Comparison of ENCODE assay signal across 10 cellular contexts in genomic region chr2:169107645-169108044, GRCh38. TPM values are rescaled to one million over a fixed set of nuclear protein-coding genes. Genes with fewer than 3 reads are reported as not detected.
DNase-seq lines count a peak whose midpoint lies in the region; ATAC-seq and TF ChIP-seq lines count a peak whose summit lies in the region.
"Had no signal": no experiment of that assay in that cellular context is flagged by ENCODE, and none has a peak within 500 bp of the region (broad histone marks: within the 10 kb centered on the region; RNA-seq: fewer than 3 reads in every experiment).

No MANE protein-coding gene starts in this region.

- peak overlapping the region; percentile 81 for H3K27ac Mint-ChIP-seq in activated CD8-positive, alpha-beta T cell treated with anti-CD3 and anti-CD28 coated beads, Interleukin-2, amount 10 ng/mL, durations not matched to agents 7 days and 5 days

- DNase-seq in GM12865 (ENCODE audit: low read depth) (peak; percentile 46), NCI-H1417 (lab: John Stamatoyannopoulos, UW) (no peak), DMS 273 treated with DMSO at 0.1 percent for 48 hours (lab: John Stamatoyannopoulos, UW) (no peak)
- DNase-seq in activated CD8-positive, alpha-beta T cell treated with anti-CD3 and anti-CD28 coated beads, Interleukin-2, amount 10 ng/mL, durations not matched to agents 7 days and 5 days, result peak; percentile 73
- no peak for DNase-seq in stimulated activated CD4-positive, alpha-beta T cell treated with anti-CD3 and anti-CD28 coated beads, Interleukin-12 subunit alpha, Interleukin-12 subunit beta, amount 100 ng/mL, for 4 hours
- DNase-seq in stimulated activated CD4-positive, alpha-beta T cell treated with anti-CD3 and anti-CD28 coated beads, Interleukin-4, amount 100 ng/mL, for 1 hour, result no peak
- DNase-seq: NCI-H446 had no signal

- no peak overlapping the region for H3K4me3 ChIP-seq in GM12865 (ENCODE audit: low read depth, low read length)

- peak; percentile 94 for ATAC-seq in GM19452 (IDR thresholded peaks at IDR 0.05; ENCODE audit: unreplicated experiment)
- ATAC-seq in HG03280 (IDR thresholded peaks at IDR 0.05; ENCODE audit: unreplicated experiment), result peak; percentile 40
- ATAC-seq in activated CD8-positive, alpha-beta T cell treated with anti-CD3 and anti-CD28 coated beads, Interleukin-2, amount 10 ng/mL, durations not matched to agents 7 days and 5 days, result peak; percentile 88

- H3K9me3 Mint-ChIP-seq in activated CD8-positive, alpha-beta T cell treated with anti-CD3 and anti-CD28 coated beads, Interleukin-2, amount 10 ng/mL, durations not matched to agents 7 days and 5 days (ENCODE audit: insufficient read depth), result peaks cover 7% of the 10 kb centered on the region

- peaks cover 26% of the 10 kb centered on the region for H3K36me3 Mint-ChIP-seq in activated CD8-positive, alpha-beta T cell treated with anti-CD3 and anti-CD28 coated beads, Interleukin-2, amount 10 ng/mL, durations not matched to agents 7 days and 5 days (ENCODE audit: low read depth)

- H3K4me1 Mint-ChIP-seq in activated CD8-positive, alpha-beta T cell treated with anti-CD3 and anti-CD28 coated beads, Interleukin-2, amount 10 ng/mL, durations not matched to agents 7 days and 5 days (ENCODE audit: low read depth), result peaks cover 68% of the 10 kb centered on the region

- H3K27me3 Mint-ChIP-seq in activated CD8-positive, alpha-beta T cell treated with anti-CD3 and anti-CD28 coated beads, Interleukin-2, amount 10 ng/mL, durations not matched to agents 7 days and 5 days (ENCODE audit: low read depth), result no peaks in the 10 kb centered on the region

- peak overlapping the region; percentile 23 for H3K4me3 Mint-ChIP-seq in activated CD8-positive, alpha-beta T cell treated with anti-CD3 and anti-CD28 coated beads, Interleukin-2, amount 10 ng/mL, durations not matched to agents 7 days and 5 days

- CTCF ChIA-PET in activated CD8-positive, alpha-beta T cell treated with anti-CD3 and anti-CD28 coated beads, Interleukin-2, amount 10 ng/mL, durations not matched to agents 7 days and 5 days (lab: Charles Lee), result interaction anchor here (1.7 to 6.8 kb wide), 8 partner anchors 11 to 145 kb away, joined by 6 to 181 read pairs (median 34); no protein-coding TSS in a partner anchor

- TF ChIP-seq CTCF in GM12865 (IDR thresholded peaks at IDR 0.05; ENCODE audit: insufficient read depth, low read depth, low read length, missing control alignments), result no peak

- POLR2A ChIA-PET in activated CD8-positive, alpha-beta T cell treated with anti-CD3 and anti-CD28 coated beads, Interleukin-2, amount 10 ng/mL, durations not matched to agents 7 days and 5 days (lab: Charles Lee), result interaction anchor here (0.6 to 0.7 kb wide), 2 partner anchors 14 to 19 kb away, joined by 3 to 4 read pairs; no protein-coding TSS in a partner anchor

RNA-seq across cellular contexts. Expression of gene DHRS9, which starts 38.3 kb away (rescaled TPM):
- not detected for total RNA-seq in activated CD8-positive, alpha-beta T cell treated with anti-CD3 and anti-CD28 coated beads, Interleukin-2, amount 10 ng/mL, durations not matched to agents 7 days and 5 days
- total RNA-seq: renal cortical epithelial cell had no signal

Comparison
In these comparisons a context has a peak if more than half of its experiments do, and no peak if none do; other contexts are left out.
1. DNase-seq: peak in GM12865 (single experiment) and activated CD8-positive, alpha-beta T cell treated with anti-CD3 and anti-CD28 coated beads, Interleukin-2, amount 10 ng/mL, durations not matched to agents 7 days and 5 days (single experiment); none in NCI-H1417 (0 of 3), DMS 273 treated with DMSO at 0.1 percent for 48 hours (single experiment), stimulated activated CD4-positive, alpha-beta T cell treated with anti-CD3 and anti-CD28 coated beads, Interleukin-12 subunit alpha, Interleukin-12 subunit beta, amount 100 ng/mL, for 4 hours (single experiment) and stimulated activated CD4-positive, alpha-beta T cell treated with anti-CD3 and anti-CD28 coated beads, Interleukin-4, amount 100 ng/mL, for 1 hour (single experiment).
2. ATAC-seq: peak in every context shown above with its lines; median percentile 94 in GM19452; 88 in activated CD8-positive, alpha-beta T cell treated with anti-CD3 and anti-CD28 coated beads, Interleukin-2, amount 10 ng/mL, durations not matched to agents 7 days and 5 days; 40 in HG03280.